ENCODE assay signal across 9 cellular contexts in the genomic region with DNA sequence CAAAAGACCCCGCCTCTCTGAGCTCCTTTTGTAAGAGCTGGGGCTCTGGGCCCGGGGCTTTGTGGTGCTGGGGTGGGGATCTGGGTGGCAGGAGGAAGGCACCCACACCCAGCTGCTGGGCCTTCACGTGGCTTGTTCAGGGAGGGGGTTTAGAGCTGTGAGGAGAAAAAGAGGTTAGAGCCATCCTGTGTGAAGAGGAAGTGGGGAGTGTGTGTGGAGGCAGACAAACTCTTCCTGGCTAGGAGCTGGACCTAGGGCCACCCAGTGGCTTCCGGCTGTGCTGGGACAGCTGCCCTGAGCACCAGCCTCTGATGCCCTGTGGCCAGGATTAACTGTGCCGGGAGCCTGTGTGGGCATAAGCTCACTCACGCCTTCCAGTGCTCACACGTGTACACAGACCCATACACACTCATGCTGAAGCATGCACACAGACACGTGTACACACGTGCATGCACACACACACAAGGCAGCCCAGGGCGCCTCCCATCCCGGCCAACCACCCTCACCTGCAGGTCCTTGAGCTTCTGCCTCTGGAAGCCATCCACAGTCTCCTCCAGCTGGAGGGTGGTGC. TPM values are rescaled to one million over a fixed set of nuclear protein-coding genes. Genes with fewer than 3 reads are reported as not detected.
A peak's percentile ranks its signal among the peaks of the same experiment; 100 is the strongest.
DNase-seq lines count a peak whose midpoint lies in the region; ATAC-seq and TF ChIP-seq lines count a peak whose summit lies in the region.
"Had no signal": no experiment of that assay in that cellular context is flagged by ENCODE, and none has a peak within 500 bp of the region (broad histone marks: within the 10 kb centered on the region; RNA-seq: fewer than 3 reads in every experiment).

No MANE protein-coding gene starts in this region.

- CTCF ChIA-PET in activated naive CD4-positive, alpha-beta T cell treated with anti-CD3 and anti-CD28 coated beads for 36 hours (lab: Charles Lee): interaction anchor here (0.9 to 1.9 kb wide), 6 partner anchors 8 to 148 kb away, joined by 3 to 5 read pairs (median 4); a partner anchor contains a TSS
- CTCF ChIA-PET in PC-3 (lab: Charles Lee): interaction anchor here (0.5 kb wide), 1 partner anchor 508 kb away, joined by 4 read pairs; a partner anchor contains a TSS

- H2BK5ac ChIP-seq in neuronal stem cell (ENCODE audit: low read length): peak overlapping the region; percentile 72

- peak overlapping the region; percentile 24 for H3K27ac Mint-ChIP-seq in activated naive CD4-positive, alpha-beta T cell treated with anti-CD3 and anti-CD28 coated beads for 36 hours

- no TSS peak for BruUV-seq in PC-3 (replicated peaks; lab: Mats Ljungman, UMichigan)

- H3K9me2 ChIP-seq in PC-3 (replicated peaks; ENCODE audit: low read length): no peaks in the 10 kb centered on the region

- no peaks in the 10 kb centered on the region for H3K36me3 Mint-ChIP-seq in activated naive CD4-positive, alpha-beta T cell treated with anti-CD3 and anti-CD28 coated beads for 36 hours (ENCODE audit: low read depth)

- no peak overlapping the region for H2BK120ac ChIP-seq in neuronal stem cell (ENCODE audit: low read depth, low read length)

- DNase-seq in HL-60 (ENCODE audit: low read depth in 1 of 2, low spot score in 1 of 2) (peak; percentile 43 to 53), neuronal stem cell (ENCODE audit: low spot score) (no peak), SW 1271 (lab: John Stamatoyannopoulos, UW) (no peak), SK-N-DZ (ENCODE audit: low spot score) (no peak), ecto neural progenitor cell (ENCODE audit: low spot score) (no peak), PC-3 (no peak)
- DNase-seq in activated naive CD4-positive, alpha-beta T cell treated with anti-CD3 and anti-CD28 coated beads for 36 hours: peak; percentile 25

- no peak overlapping the region for H2BK15ac ChIP-seq in neuronal stem cell (ENCODE audit: low read length)

- POLR2A ChIA-PET in PC-3 (lab: Charles Lee; ENCODE audit: unreplicated experiment): no interaction called here

- H3K23ac ChIP-seq in neuronal stem cell (ENCODE audit: low read depth, low read length, poor library complexity): peak overlapping the region; percentile 8

- H3K9me3 ChIP-seq in neuronal stem cell (replicated peaks in 1 of 2; ENCODE audit: control insufficient read depth in 2 of 2, insufficient read depth in 1 of 2, low read depth in 1 of 2, low read length in 2 of 2) (no peaks in the 10 kb centered on the region), PC-3 (ENCODE audit: low read length) (no peaks in the 10 kb centered on the region)
- H3K9me3 ChIP-seq: vagina had no signal

- H3K4me2 ChIP-seq in neuronal stem cell (ENCODE audit: insufficient read depth, low read length, poor library complexity, severe bottlenecking): no peak overlapping the region
- H3K4me2 ChIP-seq in PC-3 (ENCODE audit: low read length): no peak overlapping the region

- no peak overlapping the region for H3K4ac ChIP-seq in neuronal stem cell (ENCODE audit: low read length)

- no peak overlapping the region for H3K4me3 Mint-ChIP-seq in activated naive CD4-positive, alpha-beta T cell treated with anti-CD3 and anti-CD28 coated beads for 36 hours

- no peak overlapping the region for H3K27ac ChIP-seq in HL-60 (replicated peaks)
- no peak overlapping the region for H3K27ac ChIP-seq in neuronal stem cell (replicated peaks; ENCODE audit: low read length)
- H3K27ac ChIP-seq in PC-3 (ENCODE audit: low read length): no peak overlapping the region
- H3K27ac ChIP-seq: vagina had no signal

- H4K8ac ChIP-seq in neuronal stem cell (ENCODE audit: low read depth, low read length): no peak overlapping the region

- no peak overlapping the region for H3K4me3 ChIP-seq in HL-60 (replicated peaks; ENCODE audit: insufficient read depth, low read length)
- peak overlapping the region in 1 of 2 donors; percentile 51 for H3K4me3 ChIP-seq in neuronal stem cell (ENCODE audit: low read length in 2 of 2)
- no peak overlapping the region for H3K4me3 ChIP-seq in PC-3 (ENCODE audit: low read length)
- H3K4me3 ChIP-seq: vagina had no signal

- H3K36me3 ChIP-seq in neuronal stem cell (replicated peaks in 1 of 2; ENCODE audit: control insufficient read depth in 2 of 2, insufficient read depth in 2 of 2, low read length in 2 of 2) (no peaks in the 10 kb centered on the region), PC-3 (ENCODE audit: low read depth, low read length) (no peaks in the 10 kb centered on the region)
- H3K36me3 ChIP-seq: vagina had no signal

- H4K91ac ChIP-seq in neuronal stem cell (ENCODE audit: low read depth, low read length, poor library complexity): no peak overlapping the region

- TF ChIP-seq CTCF in HL-60 (IDR thresholded peaks at IDR 0.05; ENCODE audit: insufficient read depth, low read length) (no peak), PC-3 (conservative IDR thresholded peaks at IDR 0.05; ENCODE audit: low read depth, low read length) (no peak)

- H3K9ac ChIP-seq in neuronal stem cell (ENCODE audit: low read depth, low read length, poor library complexity) (peak overlapping the region; percentile 65), PC-3 (ENCODE audit: low read length) (no peak overlapping the region)

- no peaks in the 10 kb centered on the region for H3K27me3 Mint-ChIP-seq in activated naive CD4-positive, alpha-beta T cell treated with anti-CD3 and anti-CD28 coated beads for 36 hours (ENCODE audit: low read depth)

- peak overlapping the region; percentile 60 for H2BK12ac ChIP-seq in neuronal stem cell (ENCODE audit: low read length)

- H3K79me2 ChIP-seq in PC-3 (ENCODE audit: low read length): no peaks in the 10 kb centered on the region

- intact Hi-C loops in activated naive CD4-positive, alpha-beta T cell treated with anti-CD3 and anti-CD28 coated beads for 36 hours (cut with micrococcal nuclease): no loop called here
- intact Hi-C loops in PC-3 (cut with micrococcal nuclease): no loop called here

- TF ChIP-seq POLR2A in GM18505 (IDR thresholded peaks at IDR 0.05; ENCODE audit: borderline replicate concordance, extremely low read depth, insufficient read depth, insufficient read length): no peak

- H4K20me1 ChIP-seq in PC-3 (ENCODE audit: low read length): no peaks in the 10 kb centered on the region

- H2AFZ ChIP-seq in neuronal stem cell (ENCODE audit: low read length): no peak overlapping the region
- no peak overlapping the region for H2AFZ ChIP-seq in PC-3 (ENCODE audit: low read length)

- ATAC-seq in GM18505 (IDR thresholded peaks at IDR 0.05; ENCODE audit: unreplicated experiment): peak; percentile 56
- no peak for ATAC-seq in PC-3

- no peaks in the 10 kb centered on the region for H3K9me3 Mint-ChIP-seq in activated naive CD4-positive, alpha-beta T cell treated with anti-CD3 and anti-CD28 coated beads for 36 hours

- H2AK5ac ChIP-seq in neuronal stem cell (ENCODE audit: low read depth, low read length): peak overlapping the region; percentile 27

- no CpG with 5 or more reads among the region's 11 CpGs for WGBS in neuronal stem cell (ENCODE audit: extremely low coverage in 2 of 2, insufficient read length in 2 of 2, insufficient replicate concordance in 1 of 2), 2 donors

- no peaks in the 10 kb centered on the region for H3F3A ChIP-seq in PC-3 (ENCODE audit: low read length, unreplicated experiment)

- no peaks in the 10 kb centered on the region for H3K79me1 ChIP-seq in neuronal stem cell (ENCODE audit: low read depth, low read length)

- H3K4me1 Mint-ChIP-seq in activated naive CD4-positive, alpha-beta T cell treated with anti-CD3 and anti-CD28 coated beads for 36 hours (ENCODE audit: low read depth): peaks cover 29% of the 10 kb centered on the region

- H3K4me1 ChIP-seq in neuronal stem cell (ENCODE audit: control insufficient read depth in 2 of 2, insufficient read depth in 1 of 2, low read depth in 1 of 2, low read length in 2 of 2) (peaks cover 0 to 3% of the 10 kb centered on the region in 2 donors), PC-3 (ENCODE audit: insufficient read depth, low read length) (no peaks in the 10 kb centered on the region)

- H3K14ac ChIP-seq in neuronal stem cell (ENCODE audit: low read length): peak overlapping the region; percentile 92

- no peaks in the 10 kb centered on the region for H3K27me3 ChIP-seq in HL-60 (ENCODE audit: insufficient read depth, poor library complexity, severe bottlenecking)
- H3K27me3 ChIP-seq in neuronal stem cell (ENCODE audit: control insufficient read depth in 3 of 3, insufficient read depth in 3 of 3, low read depth in 1 of 3, low read length in 3 of 3): peaks cover 0 to 25% (median 0%) of the 10 kb centered on the region in 3 experiments
- no peaks in the 10 kb centered on the region for H3K27me3 ChIP-seq in PC-3 (ENCODE audit: low read length)
- H3K27me3 ChIP-seq: vagina had no signal

- H3K18ac ChIP-seq in neuronal stem cell (ENCODE audit: low read length): peak overlapping the region; percentile 38

RNA-seq across cellular contexts. Expression of a gene that starts 7.4 kb away (rescaled TPM):
- not detected for total RNA-seq in activated naive CD4-positive, alpha-beta T cell treated with anti-CD3 and anti-CD28 coated beads for 36 hours
- polyA plus RNA-seq in neuronal stem cell (2013, experiment 1 of 2): 0.45 TPM
- 0.51 TPM for polyA plus RNA-seq in neuronal stem cell (2013, experiment 2 of 2)
- not detected in 2 replicates for polyA plus RNA-seq in SK-N-DZ (2014; cell fraction: cytosol; rRNA removed)
- polyA plus RNA-seq in SK-N-DZ (2014; cell fraction: nucleus; rRNA removed): 0.38 TPM in 1 of 2 replicates, not detected in the other
- total RNA-seq in PC-3 (2014; rRNA removed): not detected in 2 replicates
- total RNA-seq: vagina had no signal

Comparison
In these comparisons a context has a peak if more than half of its experiments do, and no peak if none do; other contexts are left out.
1. DNase-seq: peak in HL-60 (2 of 2) and activated naive CD4-positive, alpha-beta T cell treated with anti-CD3 and anti-CD28 coated beads for 36 hours (single experiment); none in neuronal stem cell (single experiment), SW 1271 (0 of 2), SK-N-DZ (single experiment), ecto neural progenitor cell (single experiment) and PC-3 (single experiment).